12 cellular contexts compared by ENCODE assay signal in genomic region chr3:189071452-189071851, GRCh38.
DNase-seq lines count a peak whose midpoint lies in the region; ATAC-seq and TF ChIP-seq lines count a peak whose summit lies in the region.
"Had no signal": no experiment of that assay in that cellular context is flagged by ENCODE, and none has a peak within 500 bp of the region (broad histone marks: within the 10 kb centered on the region; RNA-seq: fewer than 3 reads in every experiment).

No MANE protein-coding gene starts in this region.

- TF ChIP-seq CTCF in GM10266 (IDR thresholded peaks at IDR 0.05; ENCODE audit: control insufficient read depth, insufficient read depth, low read depth, missing control alignments) = no peak

- DNase-seq in NCI-H1694 treated with DMSO at 0.1 percent for 48 hours (lab: John Stamatoyannopoulos, UW) = peak; percentile 18
- DNase-seq in GM10266 (ENCODE audit: extremely low spot score) = no peak
- no peak for DNase-seq in KBM-7
- no peak for DNase-seq in HuH-7.5 (ENCODE audit: low spot score)
- DNase-seq: activated naive CD4-positive, alpha-beta T cell treated with anti-CD3 and anti-CD28 coated beads, Interleukin-2, amount 10 ng/mL, durations not matched to agents 7 days and 5 days; GF-D8; IMR-90; naive thymus-derived CD8-positive, alpha-beta T cell had no signal

- ATAC-seq in GM18517 (IDR thresholded peaks at IDR 0.05; ENCODE audit: unreplicated experiment) (peak; percentile 77), GM21723 (IDR thresholded peaks at IDR 0.05; ENCODE audit: unreplicated experiment) (peak; percentile 61), esophagus mucosa (peak; percentile 38), HG02642 (IDR thresholded peaks at IDR 0.05; ENCODE audit: poor library complexity, unreplicated experiment) (no peak)
- ATAC-seq: naive thymus-derived CD8-positive, alpha-beta T cell had no signal

- in situ Hi-C loops in KBM-7 (cut with MboI; ENCODE audit: low pct_unique_long_range_greater_than_20kb, low sequenced_read_pairs) = no loop called here
